Comparison of ENCODE assay signal across 27 cellular contexts in genomic region chr3:194061421-194062029, GRCh38.
A peak's percentile ranks its signal among the peaks of the same experiment; 100 is the strongest.
DNase-seq lines count a peak whose midpoint lies in the region; TF ChIP-seq lines count a peak whose summit lies in the region.
"Had no signal": no experiment of that assay in that cellular context is flagged by ENCODE, and none has a peak within 500 bp of the region (broad histone marks: within the 10 kb centered on the region; RNA-seq: fewer than 3 reads in every experiment).

No MANE protein-coding gene starts in this region.

- WGBS in smooth muscle cell (ENCODE audit: low lambda C conversion rate): 86% methylated on average over 3 of the region's 3 CpGs

- H3K79me2 ChIP-seq in smooth muscle cell (ENCODE audit: low read depth) (no peaks in the 10 kb centered on the region), MM.1S (ENCODE audit: low read length) (no peaks in the 10 kb centered on the region)

- no TSS peak for BruUV-seq in Caco-2 (replicated peaks; lab: Mats Ljungman, UMichigan)

- H3K9ac ChIP-seq in adipocyte (ENCODE audit: low read length) (no peak overlapping the region), smooth muscle cell (ENCODE audit: low read depth) (no peak overlapping the region), MM.1S (ENCODE audit: low read length) (no peak overlapping the region)

- peaks cover 4% of the 10 kb centered on the region for H3F3A ChIP-seq in smooth muscle cell (ENCODE audit: low read depth)
- H3F3A ChIP-seq in MM.1S (ENCODE audit: insufficient read depth, low read length): peaks cover 5% of the 10 kb centered on the region; the same call in 1 of the 2 replicates

- no peak for TF ChIP-seq CTCF in Caco-2 (IDR thresholded peaks at IDR 0.05; ENCODE audit: insufficient read depth in 1 of 2, low read depth in 1 of 2, low read length in 1 of 2, severe bottlenecking in 1 of 2, unreplicated experiment in 1 of 2)
- TF ChIP-seq CTCF in fibroblast of villous mesenchyme (IDR thresholded peaks at IDR 0.05; ENCODE audit: insufficient read depth, low read depth, low read length): no peak
- no peak for TF ChIP-seq CTCF in smooth muscle cell (IDR thresholded peaks at IDR 0.05; ENCODE audit: borderline replicate concordance, insufficient read depth, poor library complexity, severe bottlenecking)
- no peak for TF ChIP-seq CTCF in MM.1S (IDR thresholded peaks at IDR 0.05; ENCODE audit: low read length)

- H3K27me3 Mint-ChIP-seq in Caco-2 (ENCODE audit: insufficient read depth, unreplicated experiment): no peaks in the 10 kb centered on the region
- H3K27me3 Mint-ChIP-seq in activated CD4-positive, alpha-beta T cell treated with anti-CD3 and anti-CD28 coated beads, Interleukin-2, amount 10 ng/mL, durations not matched to agents 7 days and 5 days: peaks cover 16% of the 10 kb centered on the region

- DNase-seq in Caco-2: peak; percentile 45 to 56
- DNase-seq in adipocyte (ENCODE audit: low read depth): peak; percentile 29
- DNase-seq in fibroblast of villous mesenchyme (ENCODE audit: low read depth): peak; percentile 48
- no peak for DNase-seq in smooth muscle cell (lab: John Stamatoyannopoulos, UW; ENCODE audit: unreplicated experiment)
- DNase-seq in MM.1S: no peak
- DNase-seq in stimulated activated CD4-positive, alpha-beta T cell treated with anti-CD3 and anti-CD28 coated beads, Interleukin-4, amount 100 ng/mL, for 1 hour: no peak
- DNase-seq in activated CD4-positive, alpha-beta T cell treated with anti-CD3 and anti-CD28 coated beads, Interleukin-2, amount 10 ng/mL, durations not matched to agents 7 days and 5 days: no peak
- DNase-seq: C1 segment of cervical spinal cord; CD4-positive, alpha-beta memory T cell; COR-L47; DMS 273 treated with DMSO at 0.1 percent for 48 hours; DMS79; EL; GF-D8; Kasumi-1; MV-4-11; NCI-H1105; NCI-H146; NCI-H1930; NCI-H446; NCI-H524 treated with DMSO at 0.1 percent for 48 hours; NCI-H774; NK-92 treated with Interleukin-12 subunit alpha and Interleukin-12 subunit beta, amount 100 ng/mL, for 24 hours; PC-9; Right ventricle myocardium superior had no signal

- POLR2A ChIA-PET in Caco-2 (lab: Charles Lee): no interaction called here
- POLR2A ChIA-PET in activated CD4-positive, alpha-beta T cell treated with anti-CD3 and anti-CD28 coated beads, Interleukin-2, amount 10 ng/mL, durations not matched to agents 7 days and 5 days (lab: Charles Lee): no interaction called here

- H3K27me3 ChIP-seq in Caco-2 (replicated peaks; ENCODE audit: control insufficient read depth, insufficient read depth, low read length) (no peaks in the 10 kb centered on the region), adipocyte (replicated peaks; ENCODE audit: control insufficient read depth, insufficient read depth, low read length) (peaks cover 10% of the 10 kb centered on the region), smooth muscle cell (ENCODE audit: low read depth) (no peaks in the 10 kb centered on the region), MM.1S (replicated peaks; ENCODE audit: insufficient read depth, low read length) (no peaks in the 10 kb centered on the region)
- H3K27me3 ChIP-seq: SJSA1 had no signal

- peak overlapping the region; percentile 10 for H3K4me2 ChIP-seq in smooth muscle cell
- no peak overlapping the region for H3K4me2 ChIP-seq in MM.1S (ENCODE audit: low read depth, low read length)
- H3K4me2 ChIP-seq: PC-9 had no signal

- no peaks in the 10 kb centered on the region for H3K36me3 ChIP-seq in Caco-2 (ENCODE audit: control insufficient read depth, insufficient read depth, low read length)
- H3K36me3 ChIP-seq in adipocyte (ENCODE audit: control insufficient read depth, insufficient read depth, low read length, severe bottlenecking): no peaks in the 10 kb centered on the region
- H3K36me3 ChIP-seq in smooth muscle cell (ENCODE audit: low read depth): no peaks in the 10 kb centered on the region
- H3K36me3 ChIP-seq in MM.1S (replicated peaks; ENCODE audit: insufficient read depth, low read length): no peaks in the 10 kb centered on the region
- H3K36me3 ChIP-seq: SJSA1 had no signal

- H3K4me3 ChIP-seq in Caco-2 (ENCODE audit: low read depth, low read length) (no peak overlapping the region), adipocyte (ENCODE audit: low read length) (no peak overlapping the region), fibroblast of villous mesenchyme (ENCODE audit: low read depth, low read length) (no peak overlapping the region), smooth muscle cell (no peak overlapping the region), MM.1S (ENCODE audit: low read length) (no peak overlapping the region)
- H3K4me3 ChIP-seq: K562, PC-9, SJSA1 had no signal

- H3K27ac ChIP-seq in smooth muscle cell (ENCODE audit: low read depth): no peak overlapping the region
- no peak overlapping the region for H3K27ac ChIP-seq in MM.1S (ENCODE audit: low read length)
- H3K27ac ChIP-seq: PC-9, SJSA1 had no signal

- H3K9me2 ChIP-seq in MM.1S (replicated peaks; ENCODE audit: insufficient read depth, low read length): no peaks in the 10 kb centered on the region

- intact Hi-C loops in Caco-2 (cut with micrococcal nuclease; ENCODE audit: unreplicated experiment): loop anchor here (1.0 to 2.0 kb wide), 5 partner anchors 40 to 211 kb away; no protein-coding TSS in a partner anchor

- H2AFZ ChIP-seq in smooth muscle cell (ENCODE audit: low read depth) (no peak overlapping the region), MM.1S (ENCODE audit: low read length) (no peak overlapping the region)
- H2AFZ ChIP-seq: PC-9 had no signal

- no peaks in the 10 kb centered on the region for H4K20me1 ChIP-seq in smooth muscle cell (ENCODE audit: low read depth)
- no peaks in the 10 kb centered on the region for H4K20me1 ChIP-seq in MM.1S (ENCODE audit: insufficient read depth, low read length)

- peaks cover 6% of the 10 kb centered on the region for H3K9me3 Mint-ChIP-seq in Caco-2 (ENCODE audit: unreplicated experiment)
- H3K9me3 Mint-ChIP-seq in activated CD4-positive, alpha-beta T cell treated with anti-CD3 and anti-CD28 coated beads, Interleukin-2, amount 10 ng/mL, durations not matched to agents 7 days and 5 days: no peaks in the 10 kb centered on the region

- H3K36me3 Mint-ChIP-seq in Caco-2 (ENCODE audit: insufficient read depth, unreplicated experiment): peaks cover 6% of the 10 kb centered on the region
- peaks cover 3% of the 10 kb centered on the region for H3K36me3 Mint-ChIP-seq in activated CD4-positive, alpha-beta T cell treated with anti-CD3 and anti-CD28 coated beads, Interleukin-2, amount 10 ng/mL, durations not matched to agents 7 days and 5 days (ENCODE audit: low read depth)
- H3K36me3 Mint-ChIP-seq: CD4-positive, alpha-beta memory T cell had no signal

- H3K4me3 Mint-ChIP-seq in Caco-2 (ENCODE audit: unreplicated experiment): peak overlapping the region; percentile 33
- no peak overlapping the region for H3K4me3 Mint-ChIP-seq in activated CD4-positive, alpha-beta T cell treated with anti-CD3 and anti-CD28 coated beads, Interleukin-2, amount 10 ng/mL, durations not matched to agents 7 days and 5 days
- H3K4me3 Mint-ChIP-seq: CD4-positive, alpha-beta memory T cell had no signal

- peak overlapping the region; percentile 85 for H3K27ac Mint-ChIP-seq in Caco-2 (ENCODE audit: unreplicated experiment)
- H3K27ac Mint-ChIP-seq in activated CD4-positive, alpha-beta T cell treated with anti-CD3 and anti-CD28 coated beads, Interleukin-2, amount 10 ng/mL, durations not matched to agents 7 days and 5 days: no peak overlapping the region

- CTCF ChIA-PET in Caco-2 (lab: Charles Lee): interaction anchor here (0.7 kb wide), 1 partner anchor 69 kb away, joined by 4 read pairs; no protein-coding TSS in a partner anchor
- CTCF ChIA-PET in activated CD4-positive, alpha-beta T cell treated with anti-CD3 and anti-CD28 coated beads, Interleukin-2, amount 10 ng/mL, durations not matched to agents 7 days and 5 days (lab: Charles Lee): interaction anchor here (0.7 kb wide), 2 partner anchors 43 to 236 kb away, joined by 3 to 5 read pairs; no protein-coding TSS in a partner anchor

- peaks cover 34% of the 10 kb centered on the region for H3K4me1 Mint-ChIP-seq in Caco-2 (ENCODE audit: low read depth, unreplicated experiment)
- peaks cover 13% of the 10 kb centered on the region for H3K4me1 Mint-ChIP-seq in activated CD4-positive, alpha-beta T cell treated with anti-CD3 and anti-CD28 coated beads, Interleukin-2, amount 10 ng/mL, durations not matched to agents 7 days and 5 days

- no peaks in the 10 kb centered on the region for H3K9me3 ChIP-seq in Caco-2
- peaks cover 5% of the 10 kb centered on the region for H3K9me3 ChIP-seq in adipocyte (ENCODE audit: control insufficient read depth, low read length)
- no peaks in the 10 kb centered on the region for H3K9me3 ChIP-seq in smooth muscle cell (replicated peaks; ENCODE audit: low read depth)
- no peaks in the 10 kb centered on the region for H3K9me3 ChIP-seq in MM.1S (replicated peaks; ENCODE audit: insufficient read depth, low read length)
- H3K9me3 ChIP-seq: SJSA1 had no signal

- H3K4me1 ChIP-seq in Caco-2: peaks cover 56% of the 10 kb centered on the region
- no peaks in the 10 kb centered on the region for H3K4me1 ChIP-seq in adipocyte (ENCODE audit: control insufficient read depth, insufficient read depth, low read length)
- peaks cover 5% of the 10 kb centered on the region for H3K4me1 ChIP-seq in smooth muscle cell (ENCODE audit: low read depth)
- peaks cover 5% of the 10 kb centered on the region for H3K4me1 ChIP-seq in MM.1S (ENCODE audit: low read length)

Comparison
In these comparisons a context has a peak if more than half of its experiments do, and no peak if none do; other contexts are left out.
1. DNase-seq: peak in Caco-2 (2 of 2), adipocyte (single experiment) and fibroblast of villous mesenchyme (single experiment); none in smooth muscle cell (single experiment), MM.1S (single experiment), stimulated activated CD4-positive, alpha-beta T cell treated with anti-CD3 and anti-CD28 coated beads, Interleukin-4, amount 100 ng/mL, for 1 hour (single experiment) and activated CD4-positive, alpha-beta T cell treated with anti-CD3 and anti-CD28 coated beads, Interleukin-2, amount 10 ng/mL, durations not matched to agents 7 days and 5 days (single experiment).